1 cellular context compared by ENCODE assay signal in the genomic region with DNA sequence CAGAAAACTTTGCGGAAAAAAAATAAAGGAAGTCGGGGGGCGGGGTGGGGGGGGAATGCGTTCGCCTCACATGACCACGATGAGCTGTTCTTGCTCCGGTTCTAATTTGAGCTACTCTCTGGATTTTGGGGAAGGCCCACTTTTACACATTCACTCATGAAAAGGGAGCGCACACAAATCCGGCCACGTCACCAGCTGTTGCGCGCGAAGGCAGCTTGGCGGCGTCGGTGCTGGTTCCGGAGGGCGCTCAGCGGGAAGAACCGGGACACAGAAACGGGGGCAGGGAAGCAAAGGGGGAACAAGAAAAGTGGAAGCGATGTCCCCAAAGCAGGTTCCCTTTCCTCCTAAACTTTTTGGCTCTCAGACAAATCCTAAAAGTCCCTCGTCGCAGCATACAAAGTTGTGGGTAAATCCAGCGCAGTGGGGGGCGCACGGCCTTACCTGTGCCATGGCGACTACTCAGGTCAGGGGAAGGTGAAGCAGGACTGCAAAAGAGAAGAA.
TF ChIP-seq lines count a peak whose summit lies in the region.

No MANE protein-coding gene starts in this region.

TF ChIP-seq in HepG2, 621 proteins besides CTCF, POLR2A, EP300 and RAD21 (continued from another document and continues in another):
- TF ChIP-seq, protein P1, sequence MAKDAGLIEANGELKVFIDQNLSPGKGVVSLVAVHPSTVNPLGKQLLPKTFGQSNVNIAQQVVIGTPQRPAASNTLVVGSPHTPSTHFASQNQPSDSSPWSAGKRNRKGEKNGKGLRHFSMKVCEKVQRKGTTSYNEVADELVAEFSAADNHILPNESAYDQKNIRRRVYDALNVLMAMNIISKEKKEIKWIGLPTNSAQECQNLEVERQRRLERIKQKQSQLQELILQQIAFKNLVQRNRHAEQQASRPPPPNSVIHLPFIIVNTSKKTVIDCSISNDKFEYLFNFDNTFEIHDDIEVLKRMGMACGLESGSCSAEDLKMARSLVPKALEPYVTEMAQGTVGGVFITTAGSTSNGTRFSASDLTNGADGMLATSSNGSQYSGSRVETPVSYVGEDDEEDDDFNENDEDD (CRISPR knock-in tag; IDR thresholded peaks at IDR 0.05; ENCODE audit: borderline replicate concordance), result peak; percentile 59; the same call in 1 of the 2 replicates
- TF ChIP-seq, protein P2, sequence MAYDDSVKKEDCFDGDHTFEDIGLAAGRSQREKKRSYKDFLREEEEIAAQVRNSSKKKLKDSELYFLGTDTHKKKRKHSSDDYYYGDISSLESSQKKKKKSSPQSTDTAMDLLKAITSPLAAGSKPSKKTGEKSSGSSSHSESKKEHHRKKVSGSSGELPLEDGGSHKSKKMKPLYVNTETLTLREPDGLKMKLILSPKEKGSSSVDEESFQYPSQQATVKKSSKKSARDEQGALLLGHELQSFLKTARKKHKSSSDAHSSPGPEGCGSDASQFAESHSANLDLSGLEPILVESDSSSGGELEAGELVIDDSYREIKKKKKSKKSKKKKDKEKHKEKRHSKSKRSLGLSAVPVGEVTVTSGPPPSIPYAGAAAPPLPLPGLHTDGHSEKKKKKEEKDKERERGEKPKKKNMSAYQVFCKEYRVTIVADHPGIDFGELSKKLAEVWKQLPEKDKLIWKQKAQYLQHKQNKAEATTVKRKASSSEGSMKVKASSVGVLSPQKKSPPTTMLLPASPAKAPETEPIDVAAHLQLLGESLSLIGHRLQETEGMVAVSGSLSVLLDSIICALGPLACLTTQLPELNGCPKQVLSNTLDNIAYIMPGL (CRISPR knock-in tag; IDR thresholded peaks at IDR 0.05; ENCODE audit: borderline replicate concordance in 1 of 2, low read depth in 1 of 2), result peak in 1 of 2 experiments; percentile 32; a peak in 3 of 4 replicates
- peak; percentile 49 for TF ChIP-seq HNRNPLL (IDR thresholded peaks at IDR 0.05; ENCODE audit: low read depth, low read length, poor library complexity, severe bottlenecking)
- TF ChIP-seq, protein P3, sequence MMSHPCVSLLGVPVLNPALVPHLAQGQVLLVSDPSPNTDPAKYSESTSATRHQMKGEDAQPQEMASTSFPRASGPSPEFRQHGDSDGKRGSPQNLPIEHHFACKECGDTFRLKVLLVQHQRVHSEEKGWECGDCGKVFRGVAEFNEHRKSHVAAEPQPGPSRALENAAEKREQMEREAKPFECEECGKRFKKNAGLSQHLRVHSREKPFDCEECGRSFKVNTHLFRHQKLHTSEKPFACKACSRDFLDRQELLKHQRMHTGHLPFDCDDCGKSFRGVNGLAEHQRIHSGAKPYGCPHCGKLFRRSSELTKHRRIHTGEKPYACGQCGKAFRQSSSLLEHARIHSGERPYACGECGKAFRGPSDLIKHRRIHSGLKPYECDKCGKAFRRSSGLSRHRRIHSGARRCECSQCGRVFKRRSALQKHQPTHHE (CRISPR knock-in tag; IDR thresholded peaks at IDR 0.05; ENCODE audit: borderline replicate concordance), result 0 out of 2 replicates have a peak, but pooled peaks have one; percentile 12
- TF ChIP-seq LCORL (IDR thresholded peaks at IDR 0.05), result no peak
- TF ChIP-seq LCORL (CRISPR knock-in tag; IDR thresholded peaks at IDR 0.05), result 0 out of 2 replicates have a peak, but pooled peaks have one; percentile 38
- TF ChIP-seq SCMH1 (CRISPR knock-in tag; IDR thresholded peaks at IDR 0.05; ENCODE audit: borderline replicate concordance), result no peak
- no peak for TF ChIP-seq ISX (CRISPR knock-in tag; conservative IDR thresholded peaks at IDR 0.05)
- peak; percentile 65; the same call in 1 of the 2 replicates for TF ChIP-seq ARNTL (CRISPR knock-in tag; IDR thresholded peaks at IDR 0.05)
- no peak for TF ChIP-seq FLYWCH1 (CRISPR knock-in tag; IDR thresholded peaks at IDR 0.05)
- TF ChIP-seq HINFP (CRISPR knock-in tag; IDR thresholded peaks at IDR 0.05; ENCODE audit: low read depth), result peak; percentile 70; the same call in 1 of the 2 replicates
- TF ChIP-seq KDM2A (CRISPR knock-in tag; IDR thresholded peaks at IDR 0.05; ENCODE audit: borderline replicate concordance, low read depth), result peak; percentile 29; the same call in 1 of the 2 replicates
- 0 out of 2 replicates have a peak, but pooled peaks have one; percentile 41 for TF ChIP-seq ZNF17 (CRISPR knock-in tag; IDR thresholded peaks at IDR 0.05)
- TF ChIP-seq HNF1B (CRISPR knock-in tag; IDR thresholded peaks at IDR 0.05), result peak; percentile 24; the same call in 1 of the 2 replicates
- TF ChIP-seq CREM (IDR thresholded peaks at IDR 0.05), result peak; percentile 42
- no peak for TF ChIP-seq CREM (CRISPR knock-in tag; IDR thresholded peaks at IDR 0.05)
- no peak for TF ChIP-seq ZNF407 (CRISPR knock-in tag; IDR thresholded peaks at IDR 0.05; ENCODE audit: not compliant biosample characterization)
- no peak for TF ChIP-seq NR1H2 (CRISPR knock-in tag; IDR thresholded peaks at IDR 0.05; ENCODE audit: borderline replicate concordance, low read depth)
- 0 out of 2 replicates have a peak, but pooled peaks have one; percentile 25 for TF ChIP-seq MEF2D (CRISPR knock-in tag; IDR thresholded peaks at IDR 0.05)
- 0 out of 2 replicates have a peak, but pooled peaks have one; percentile 3 for TF ChIP-seq ZBTB7B (CRISPR knock-in tag; IDR thresholded peaks at IDR 0.05)
- 0 out of 2 replicates have a peak, but pooled peaks have one; percentile 44 for TF ChIP-seq ZNF687 (CRISPR knock-in tag; IDR thresholded peaks at IDR 0.05)
- TF ChIP-seq, protein P4, sequence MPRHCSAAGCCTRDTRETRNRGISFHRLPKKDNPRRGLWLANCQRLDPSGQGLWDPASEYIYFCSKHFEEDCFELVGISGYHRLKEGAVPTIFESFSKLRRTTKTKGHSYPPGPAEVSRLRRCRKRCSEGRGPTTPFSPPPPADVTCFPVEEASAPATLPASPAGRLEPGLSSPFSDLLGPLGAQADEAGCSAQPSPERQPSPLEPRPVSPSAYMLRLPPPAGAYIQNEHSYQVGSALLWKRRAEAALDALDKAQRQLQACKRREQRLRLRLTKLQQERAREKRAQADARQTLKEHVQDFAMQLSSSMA (CRISPR knock-in tag; IDR thresholded peaks at IDR 0.05), result 0 out of 2 replicates have a peak, but pooled peaks have one; percentile 8
- 0 out of 2 replicates have a peak, but pooled peaks have one; percentile 32 for TF ChIP-seq ZNF121 (CRISPR knock-in tag; IDR thresholded peaks at IDR 0.05)
- 0 out of 2 replicates have a peak, but pooled peaks have one; percentile 47 for TF ChIP-seq NKX3-1 (CRISPR knock-in tag; IDR thresholded peaks at IDR 0.05)
- 0 out of 2 replicates have a peak, but pooled peaks have one; percentile 25 for TF ChIP-seq ZNF607 (CRISPR knock-in tag; IDR thresholded peaks at IDR 0.05; ENCODE audit: borderline replicate concordance)
- TF ChIP-seq NR2C2 (CRISPR knock-in tag; IDR thresholded peaks at IDR 0.05; ENCODE audit: borderline replicate concordance), result peak; percentile 15; the same call in 1 of the 2 replicates
- TF ChIP-seq MED1 (CRISPR knock-in tag; IDR thresholded peaks at IDR 0.05), result 0 out of 2 replicates have a peak, but pooled peaks have one; percentile 5
- TF ChIP-seq ZNF337 (CRISPR knock-in tag; IDR thresholded peaks at IDR 0.05; ENCODE audit: borderline replicate concordance, low read depth), result no peak
- TF ChIP-seq ZNF766 (CRISPR knock-in tag; IDR thresholded peaks at IDR 0.05; ENCODE audit: borderline replicate concordance), result no peak
- peak; percentile 38; the same call in 1 of the 2 replicates for TF ChIP-seq CREB1 (IDR thresholded peaks at IDR 0.05)
- no peak for TF ChIP-seq CREB1 (CRISPR knock-in tag; IDR thresholded peaks at IDR 0.05)
- 0 out of 2 replicates have a peak, but pooled peaks have one; percentile 19 for TF ChIP-seq CENPBD1 (CRISPR knock-in tag; IDR thresholded peaks at IDR 0.05; ENCODE audit: borderline replicate concordance, low read depth)
